In genomic region chr2:27795868-27796277, GRCh38 we compare ENCODE assay signal across 15 cellular contexts. TPM values are rescaled to one million over a fixed set of nuclear protein-coding genes. Genes with fewer than 3 reads are reported as not detected.
A peak's percentile ranks its signal among the peaks of the same experiment; 100 is the strongest.
DNase-seq lines count a peak whose midpoint lies in the region; ATAC-seq and TF ChIP-seq lines count a peak whose summit lies in the region.
"Had no signal": no experiment of that assay in that cellular context is flagged by ENCODE, and none has a peak within 500 bp of the region (broad histone marks: within the 10 kb centered on the region; RNA-seq: fewer than 3 reads in every experiment).

No MANE protein-coding gene starts in this region.

- ATAC-seq in lung (ENCODE audit: insufficient read depth, low FRiP score) (no peak), WTC11 (no peak)
- ATAC-seq in activated CD4-positive, alpha-beta T cell treated with anti-CD3 and anti-CD28 coated beads for 36 hours = no peak
- ATAC-seq: T-cell had no signal

- in situ Hi-C loops in mammary epithelial cell (cut with MboI; ENCODE audit: low sequenced_read_pairs in 2 of 2) = no loop called here

- H3K36me3 ChIP-seq in mammary epithelial cell (ENCODE audit: insufficient read depth, low read length) = no peaks in the 10 kb centered on the region
- no peaks in the 10 kb centered on the region for H3K36me3 ChIP-seq in lung (ENCODE audit: control insufficient read depth in 2 of 2, insufficient read depth in 2 of 2, low read length in 2 of 2)
- no peaks in the 10 kb centered on the region for H3K36me3 ChIP-seq in stomach smooth muscle (ENCODE audit: control insufficient read depth in 2 of 2, insufficient read depth in 2 of 2, low read length in 2 of 2)

- no peaks in the 10 kb centered on the region for H3K4me1 Mint-ChIP-seq in WTC11
- no peaks in the 10 kb centered on the region for H3K4me1 Mint-ChIP-seq in activated CD4-positive, alpha-beta T cell treated with anti-CD3 and anti-CD28 coated beads for 36 hours
- H3K4me1 Mint-ChIP-seq: T-cell had no signal

- intact Hi-C loops in mammary epithelial cell (cut with micrococcal nuclease) = no loop called here
- intact Hi-C loops in activated CD4-positive, alpha-beta T cell treated with anti-CD3 and anti-CD28 coated beads for 36 hours (cut with DNase I, micrococcal nuclease) = no loop called here

- H4K20me1 ChIP-seq in mammary epithelial cell (ENCODE audit: insufficient read depth, low read length) = no peaks in the 10 kb centered on the region

- H3K27ac ChIP-seq in mammary epithelial cell (ENCODE audit: insufficient read depth, low read depth, low read length) = no peak overlapping the region
- peak overlapping the region; percentile 8 to 83 for H3K27ac ChIP-seq in lung (ENCODE audit: low read depth in 1 of 2, low read length in 1 of 2)
- peak overlapping the region; percentile 79 for H3K27ac ChIP-seq in stomach smooth muscle (ENCODE audit: low read length)

- peaks cover 4% of the 10 kb centered on the region; the same call in 1 of the 2 replicates for H3K27me3 Mint-ChIP-seq in WTC11 (ENCODE audit: low read depth)
- no peaks in the 10 kb centered on the region for H3K27me3 Mint-ChIP-seq in activated CD4-positive, alpha-beta T cell treated with anti-CD3 and anti-CD28 coated beads for 36 hours
- H3K27me3 Mint-ChIP-seq: T-cell had no signal

- dilution Hi-C loops in mammary epithelial cell (cut with HindIII; ENCODE audit: low sequenced_read_pairs) = no loop called here

- H2AFZ ChIP-seq in mammary epithelial cell (ENCODE audit: low read depth, low read length) = peak overlapping the region; percentile 5

- no peaks in the 10 kb centered on the region for H3K27me3 ChIP-seq in mammary epithelial cell (ENCODE audit: insufficient read depth, low read length)
- H3K27me3 ChIP-seq in lung (ENCODE audit: control insufficient read depth, insufficient read depth) = no peaks in the 10 kb centered on the region
- H3K27me3 ChIP-seq in stomach smooth muscle (ENCODE audit: control insufficient read depth in 1 of 2, insufficient read depth in 2 of 2, low read length in 2 of 2) = no peaks in the 10 kb centered on the region

- no TSS peak for BruUV-seq in mammary epithelial cell (replicated peaks; lab: Mats Ljungman, UMichigan)

- no peak overlapping the region for H3K4me3 Mint-ChIP-seq in WTC11
- H3K4me3 Mint-ChIP-seq in activated CD4-positive, alpha-beta T cell treated with anti-CD3 and anti-CD28 coated beads for 36 hours = no peak overlapping the region
- H3K4me3 Mint-ChIP-seq: T-cell had no signal

- no peak overlapping the region for H3K9ac ChIP-seq in mammary epithelial cell (ENCODE audit: insufficient read depth, low read length)
- H3K9ac ChIP-seq in stomach smooth muscle (ENCODE audit: low read length in 2 of 2) = peak overlapping the region; percentile 34 to 36

- 71% methylated on average over 4 of the region's 4 CpGs for WGBS in mammary epithelial cell (ENCODE audit: low coverage, missing lambda C conversion rate)
- 34 to 45% methylated on average over 4 of the region's 4 CpGs for WGBS in lung, 2 donors

- no peaks in the 10 kb centered on the region for H3K79me2 ChIP-seq in mammary epithelial cell (ENCODE audit: insufficient read depth, low read length)

- CTCF ChIA-PET in mammary epithelial cell (lab: Charles Lee; ENCODE audit: low non-redundant PET) = no interaction called here
- CTCF ChIA-PET in WTC11 (lab: Charles Lee) = no interaction called here
- CTCF ChIA-PET in activated CD4-positive, alpha-beta T cell treated with anti-CD3 and anti-CD28 coated beads for 36 hours (lab: Charles Lee) = no interaction called here

- H3K4me1 ChIP-seq in mammary epithelial cell (ENCODE audit: insufficient read depth, low read length) (peaks cover 33% of the 10 kb centered on the region), lung (ENCODE audit: control insufficient read depth in 2 of 2, insufficient read depth in 2 of 2, low read length in 2 of 2) (peaks cover 9 to 33% of the 10 kb centered on the region in 2 donors), stomach smooth muscle (ENCODE audit: control insufficient read depth, insufficient read depth, low read length) (peaks cover 55% of the 10 kb centered on the region)

- no peaks in the 10 kb centered on the region for H3K9me3 ChIP-seq in mammary epithelial cell (replicated peaks; ENCODE audit: insufficient read depth, low read length)
- no peaks in the 10 kb centered on the region for H3K9me3 ChIP-seq in lung (ENCODE audit: control insufficient read depth in 2 of 2, insufficient read depth in 1 of 2, low read length in 1 of 2)
- H3K9me3 ChIP-seq in stomach smooth muscle (ENCODE audit: control insufficient read depth in 2 of 2, low read length in 2 of 2) = no peaks in the 10 kb centered on the region

- H3K36me3 Mint-ChIP-seq in WTC11 = no peaks in the 10 kb centered on the region
- no peaks in the 10 kb centered on the region for H3K36me3 Mint-ChIP-seq in activated CD4-positive, alpha-beta T cell treated with anti-CD3 and anti-CD28 coated beads for 36 hours (ENCODE audit: low read depth)

- no peak overlapping the region for H3K27ac Mint-ChIP-seq in WTC11
- no peak overlapping the region for H3K27ac Mint-ChIP-seq in activated CD4-positive, alpha-beta T cell treated with anti-CD3 and anti-CD28 coated beads for 36 hours
- H3K27ac Mint-ChIP-seq: T-cell had no signal

- no peak overlapping the region for H3K4me3 ChIP-seq in mammary epithelial cell (replicated peaks in 1 of 3; ENCODE audit: insufficient read depth in 1 of 3, low read depth in 2 of 3, low read length in 3 of 3)
- no peak overlapping the region for H3K4me3 ChIP-seq in lung
- no peak overlapping the region for H3K4me3 ChIP-seq in stomach smooth muscle (ENCODE audit: low read length in 2 of 2)

- H3K4me2 ChIP-seq in mammary epithelial cell (ENCODE audit: insufficient read depth, low read depth, low read length) = no peak overlapping the region

- TF ChIP-seq CTCF in mammary epithelial cell (conservative IDR thresholded peaks at IDR 0.05 in 1 of 2, IDR thresholded peaks at IDR 0.05 in 1 of 2; ENCODE audit: extremely low read depth in 1 of 2, insufficient read depth in 1 of 2, low read depth in 1 of 2, low read length in 2 of 2) (no peak), lung (IDR thresholded peaks at IDR 0.05; ENCODE audit: control extremely low read depth, extremely low read depth) (no peak), WTC11 (IDR thresholded peaks at IDR 0.05) (no peak)

- peak; percentile 60 for DNase-seq in LHCN-M2 (ENCODE audit: low read depth)
- no peak for DNase-seq in mammary epithelial cell
- no peak for DNase-seq in lung (ENCODE audit: low spot score)
- no peak for DNase-seq in hippocampal formation (lab: John Stamatoyannopoulos, UW)
- no peak for DNase-seq in activated CD8-positive, alpha-beta memory T cell treated with anti-CD3 and anti-CD28 coated beads for 24 hours
- DNase-seq in WTC11 (ENCODE audit: low spot score) = no peak
- DNase-seq in activated CD4-positive, alpha-beta T cell treated with anti-CD3 and anti-CD28 coated beads for 36 hours = no peak
- DNase-seq: activated CD4-positive, alpha-beta T cell treated with anti-CD3 and anti-CD28 coated beads for 4 hours; activated effector memory CD4-positive, alpha-beta T cell treated with anti-CD3 and anti-CD28 coated beads, Interleukin-2, amount 50 U/mL, for 16 hours; cerebellar nuclear complex; foreskin melanocyte; left colon; NCI-H187 treated with DMSO at 0.1 percent for 48 hours; T-cell had no signal

- POLR2A ChIA-PET in WTC11 (lab: Charles Lee) = no interaction called here
- POLR2A ChIA-PET in activated CD4-positive, alpha-beta T cell treated with anti-CD3 and anti-CD28 coated beads for 36 hours (lab: Charles Lee) = no interaction called here

- H3K9me3 Mint-ChIP-seq in WTC11 = no peaks in the 10 kb centered on the region
- no peaks in the 10 kb centered on the region for H3K9me3 Mint-ChIP-seq in activated CD4-positive, alpha-beta T cell treated with anti-CD3 and anti-CD28 coated beads for 36 hours (ENCODE audit: low read depth)
- H3K9me3 Mint-ChIP-seq: T-cell had no signal

TF ChIP-seq in WTC11, 78 proteins besides CTCF, POLR2A, EP300 and RAD21 (continues in another document):
- TF ChIP-seq SP1 (CRISPR knock-in tag; conservative IDR thresholded peaks at IDR 0.05) (no peak), HMGA2 (CRISPR knock-in tag; IDR thresholded peaks at IDR 0.05) (no peak), ZBTB21 (CRISPR knock-in tag; IDR thresholded peaks at IDR 0.05; ENCODE audit: borderline replicate concordance) (no peak), JUN (CRISPR knock-in tag; IDR thresholded peaks at IDR 0.05) (no peak), ZNF671 (CRISPR knock-in tag; IDR thresholded peaks at IDR 0.05) (no peak), ZNF423 (CRISPR knock-in tag; IDR thresholded peaks at IDR 0.05) (no peak), SOX15 (CRISPR knock-in tag; IDR thresholded peaks at IDR 0.05) (no peak), ZNF317 (CRISPR knock-in tag; IDR thresholded peaks at IDR 0.05; ENCODE audit: borderline replicate concordance, low read depth) (no peak), NR3C1 (CRISPR knock-in tag; conservative IDR thresholded peaks at IDR 0.05; ENCODE audit: low read depth) (no peak)
- TF ChIP-seq, protein P1, sequence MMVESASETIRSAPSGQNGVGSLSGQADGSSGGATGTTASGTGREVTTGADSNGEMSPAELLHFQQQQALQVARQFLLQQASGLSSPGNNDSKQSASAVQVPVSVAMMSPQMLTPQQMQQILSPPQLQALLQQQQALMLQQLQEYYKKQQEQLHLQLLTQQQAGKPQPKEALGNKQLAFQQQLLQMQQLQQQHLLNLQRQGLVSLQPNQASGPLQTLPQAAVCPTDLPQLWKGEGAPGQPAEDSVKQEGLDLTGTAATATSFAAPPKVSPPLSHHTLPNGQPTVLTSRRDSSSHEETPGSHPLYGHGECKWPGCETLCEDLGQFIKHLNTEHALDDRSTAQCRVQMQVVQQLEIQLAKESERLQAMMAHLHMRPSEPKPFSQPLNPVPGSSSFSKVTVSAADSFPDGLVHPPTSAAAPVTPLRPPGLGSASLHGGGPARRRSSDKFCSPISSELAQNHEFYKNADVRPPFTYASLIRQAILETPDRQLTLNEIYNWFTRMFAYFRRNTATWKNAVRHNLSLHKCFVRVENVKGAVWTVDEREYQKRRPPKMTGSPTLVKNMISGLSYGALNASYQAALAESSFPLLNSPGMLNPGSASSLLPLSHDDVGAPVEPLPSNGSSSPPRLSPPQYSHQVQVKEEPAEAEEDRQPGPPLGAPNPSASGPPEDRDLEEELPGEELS (CRISPR knock-in tag; IDR thresholded peaks at IDR 0.05) = no peak

RNA-seq across cellular contexts. Expression of gene MRPL33, which starts 24.4 kb away (rescaled TPM):
- total RNA-seq in LHCN-M2 (2014; rRNA removed) (84.1 and 85.9 TPM in 2 replicates), mammary epithelial cell (10 to 100 TPM; 40.2 to 83.6 TPM), lung (100 to 1,000 TPM in 1 of 2 donors, 10 to 100 TPM in 1; 59.9 to 174 TPM), WTC11 (2021) (52.5 to 60.6 TPM (median 58.3 TPM) in 3 replicates)
- polyA plus RNA-seq in LHCN-M2 (2012) = 267 TPM
- polyA plus RNA-seq in mammary epithelial cell (61.7 TPM), lung (100 to 1,000 TPM in 1 of 2 donors, 10 to 100 TPM in 1; 92.4 to 153 TPM)
- 1.9 TPM for polyA minus RNA-seq in mammary epithelial cell
- total RNA-seq in activated CD4-positive, alpha-beta T cell treated with anti-CD3 and anti-CD28 coated beads for 36 hours = 10 to 100 TPM; 44.7 to 68.0 TPM
